In the genomic region with DNA sequence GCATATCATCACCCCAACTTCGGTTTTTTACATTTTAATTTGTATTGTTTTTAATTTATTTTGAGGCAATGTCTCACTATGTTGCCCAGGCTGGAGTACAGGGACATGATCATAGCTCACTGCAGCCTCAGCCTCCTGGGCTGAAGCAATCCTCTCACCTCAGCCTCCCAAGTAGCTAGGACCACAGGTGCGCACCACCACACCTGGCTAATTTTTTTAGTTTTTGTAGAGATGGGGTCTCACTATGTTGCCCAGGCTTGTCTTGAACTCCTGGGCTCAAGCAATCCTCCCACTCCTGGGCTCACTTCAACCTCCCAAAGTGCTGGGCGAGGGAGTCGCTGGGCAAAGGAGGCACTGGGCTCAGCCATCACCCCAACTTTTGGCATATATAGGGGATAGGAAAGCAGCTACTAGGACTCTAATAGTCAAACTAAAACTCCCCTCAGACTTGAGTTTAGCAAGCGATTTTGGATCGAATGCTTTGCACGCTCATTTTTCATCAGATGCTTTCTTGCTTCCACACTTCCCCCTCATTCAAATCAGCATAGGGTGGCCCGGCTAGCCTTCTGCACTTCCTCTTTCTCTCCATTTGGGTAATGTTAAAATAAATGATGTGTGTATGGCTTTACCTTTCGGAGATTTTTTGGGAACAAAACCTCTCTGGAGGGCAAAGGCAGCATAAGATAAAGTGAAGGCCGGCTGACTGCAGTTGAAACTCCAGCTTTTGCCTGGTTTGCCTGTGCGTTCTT, we compare ENCODE assay signal across 14 cellular contexts. TPM values are rescaled to one million over a fixed set of nuclear protein-coding genes. Genes with fewer than 3 reads are reported as not detected.
DNase-seq lines count a peak whose midpoint lies in the region; ATAC-seq lines count a peak whose summit lies in the region.
"Had no signal": no experiment of that assay in that cellular context is flagged by ENCODE, and none has a peak within 500 bp of the region (broad histone marks: within the 10 kb centered on the region; RNA-seq: fewer than 3 reads in every experiment).

No MANE protein-coding gene starts in this region.

- no peaks in the 10 kb centered on the region for H3K27me3 Mint-ChIP-seq in stimulated activated naive CD8-positive, alpha-beta T cell treated with anti-CD3 and anti-CD28 coated beads, Interleukin-15, Interleukin-2, amounts not matched to agents 100 ng/mL and 50 ng/mL, for 24 hours
- no peaks in the 10 kb centered on the region for H3K27me3 Mint-ChIP-seq in activated CD8-positive, alpha-beta T cell treated with anti-CD3 and anti-CD28 coated beads, Interleukin-2, amount 10 ng/mL, durations not matched to agents 7 days and 5 days (ENCODE audit: low read depth)

- no peak overlapping the region for H3K4me3 Mint-ChIP-seq in stimulated activated naive CD8-positive, alpha-beta T cell treated with anti-CD3 and anti-CD28 coated beads, Interleukin-15, Interleukin-2, amounts not matched to agents 100 ng/mL and 50 ng/mL, for 24 hours
- H3K4me3 Mint-ChIP-seq in activated CD8-positive, alpha-beta T cell treated with anti-CD3 and anti-CD28 coated beads, Interleukin-2, amount 10 ng/mL, durations not matched to agents 7 days and 5 days = no peak overlapping the region

- no peak for ATAC-seq in stimulated activated naive CD8-positive, alpha-beta T cell treated with anti-CD3 and anti-CD28 coated beads, Interleukin-15, Interleukin-2, amounts not matched to agents 100 U/mL and 50 U/mL, for 24 hours
- ATAC-seq in activated CD8-positive, alpha-beta T cell treated with anti-CD3 and anti-CD28 coated beads, Interleukin-2, amount 10 ng/mL, durations not matched to agents 7 days and 5 days = no peak
- ATAC-seq: body of pancreas had no signal

- DNase-seq in stimulated activated naive CD8-positive, alpha-beta T cell treated with anti-CD3 and anti-CD28 coated beads, Interleukin-15, Interleukin-2, amounts not matched to agents 100 U/mL and 50 U/mL, for 24 hours = no peak
- DNase-seq in MV-4-11 (lab: John Stamatoyannopoulos, UW) (peak; percentile 59), NCI-H748 treated with DMSO at 0.1 percent for 48 hours (lab: John Stamatoyannopoulos, UW) (no peak), NCI-H2107 (lab: John Stamatoyannopoulos, UW) (no peak), NCI-H2081 treated with DMSO at 0.1 percent for 48 hours (lab: John Stamatoyannopoulos, UW) (no peak), mucosa of gallbladder (ENCODE audit: low spot score) (no peak)
- DNase-seq in activated CD8-positive, alpha-beta T cell treated with anti-CD3 and anti-CD28 coated beads, Interleukin-2, amount 10 ng/mL, durations not matched to agents 7 days and 5 days = no peak
- DNase-seq: BE2C, body of pancreas, DMS153, dorsolateral prefrontal cortex, heart right ventricle, SK-N-SH had no signal

- H3K4me1 Mint-ChIP-seq in stimulated activated naive CD8-positive, alpha-beta T cell treated with anti-CD3 and anti-CD28 coated beads, Interleukin-15, Interleukin-2, amounts not matched to agents 100 ng/mL and 50 ng/mL, for 24 hours (ENCODE audit: low read depth) = peaks cover 40% of the 10 kb centered on the region
- peaks cover 40% of the 10 kb centered on the region for H3K4me1 Mint-ChIP-seq in activated CD8-positive, alpha-beta T cell treated with anti-CD3 and anti-CD28 coated beads, Interleukin-2, amount 10 ng/mL, durations not matched to agents 7 days and 5 days (ENCODE audit: low read depth)

- CTCF ChIA-PET in activated CD8-positive, alpha-beta T cell treated with anti-CD3 and anti-CD28 coated beads, Interleukin-2, amount 10 ng/mL, durations not matched to agents 7 days and 5 days (lab: Charles Lee) = interaction anchor here (1.1 to 2.0 kb wide), 4 partner anchors 9 to 20 kb away, joined by 3 to 7 read pairs (median 4); no protein-coding TSS in a partner anchor

- no peaks in the 10 kb centered on the region for H3K9me3 Mint-ChIP-seq in stimulated activated naive CD8-positive, alpha-beta T cell treated with anti-CD3 and anti-CD28 coated beads, Interleukin-15, Interleukin-2, amounts not matched to agents 100 ng/mL and 50 ng/mL, for 24 hours
- H3K9me3 Mint-ChIP-seq in activated CD8-positive, alpha-beta T cell treated with anti-CD3 and anti-CD28 coated beads, Interleukin-2, amount 10 ng/mL, durations not matched to agents 7 days and 5 days (ENCODE audit: insufficient read depth) = no peaks in the 10 kb centered on the region

- POLR2A ChIA-PET in activated CD8-positive, alpha-beta T cell treated with anti-CD3 and anti-CD28 coated beads, Interleukin-2, amount 10 ng/mL, durations not matched to agents 7 days and 5 days (lab: Charles Lee) = interaction anchor here (1.1 to 1.3 kb wide), 3 partner anchors 9 to 351 kb away, joined by 3 read pairs; a partner anchor contains a TSS

- H3K27ac Mint-ChIP-seq in stimulated activated naive CD8-positive, alpha-beta T cell treated with anti-CD3 and anti-CD28 coated beads, Interleukin-15, Interleukin-2, amounts not matched to agents 100 ng/mL and 50 ng/mL, for 24 hours = peak overlapping the region; percentile 64
- H3K27ac Mint-ChIP-seq in activated CD8-positive, alpha-beta T cell treated with anti-CD3 and anti-CD28 coated beads, Interleukin-2, amount 10 ng/mL, durations not matched to agents 7 days and 5 days = peak overlapping the region; percentile 78

- no peaks in the 10 kb centered on the region for H3K36me3 Mint-ChIP-seq in stimulated activated naive CD8-positive, alpha-beta T cell treated with anti-CD3 and anti-CD28 coated beads, Interleukin-15, Interleukin-2, amounts not matched to agents 100 ng/mL and 50 ng/mL, for 24 hours (ENCODE audit: low read depth)
- H3K36me3 Mint-ChIP-seq in activated CD8-positive, alpha-beta T cell treated with anti-CD3 and anti-CD28 coated beads, Interleukin-2, amount 10 ng/mL, durations not matched to agents 7 days and 5 days (ENCODE audit: low read depth) = peaks cover 8% of the 10 kb centered on the region

RNA-seq across cellular contexts. Expression of a gene that starts 20.8 kb away (rescaled TPM):
- 10 to 100 TPM; 30.2 to 36.5 TPM for total RNA-seq in activated CD8-positive, alpha-beta T cell treated with anti-CD3 and anti-CD28 coated beads, Interleukin-2, amount 10 ng/mL, durations not matched to agents 7 days and 5 days
- 23.3 TPM for total RNA-seq in mucosa of gallbladder
